In the genomic region with DNA sequence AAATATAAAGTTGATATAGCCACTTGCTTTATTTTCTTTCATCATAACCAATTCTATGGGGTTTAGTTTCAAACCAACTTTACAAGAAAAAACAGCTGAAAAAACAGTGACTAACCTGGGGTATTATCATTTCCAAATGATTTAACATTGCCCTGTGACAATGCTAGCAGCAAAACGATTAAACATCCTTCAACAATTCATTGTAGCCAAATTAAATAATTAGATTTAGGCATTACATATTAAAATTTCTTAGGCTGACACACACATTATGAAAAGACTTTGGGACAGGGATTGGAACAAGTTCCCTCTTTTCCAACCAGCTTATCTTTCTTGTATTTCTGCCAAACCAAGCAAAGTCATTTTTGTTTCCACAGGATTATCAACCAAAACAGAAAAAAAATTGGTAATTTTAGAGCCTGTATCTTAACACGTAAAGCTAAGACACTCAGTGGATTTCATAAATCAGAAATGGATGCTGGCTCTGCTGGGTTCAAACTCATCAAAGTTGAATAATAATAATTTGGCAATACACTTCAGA, we compare ENCODE assay signal across 22 cellular contexts.
DNase-seq lines count a peak whose midpoint lies in the region; ATAC-seq and TF ChIP-seq lines count a peak whose summit lies in the region.
"Had no signal": no experiment of that assay in that cellular context is flagged by ENCODE, and none has a peak within 500 bp of the region (broad histone marks: within the 10 kb centered on the region; RNA-seq: fewer than 3 reads in every experiment).

No MANE protein-coding gene starts in this region.

- TF ChIP-seq POLR2A in gastroesophageal sphincter (IDR thresholded peaks at IDR 0.05) = no peak

- no peaks in the 10 kb centered on the region for H3K79me2 ChIP-seq in mammary epithelial cell (ENCODE audit: insufficient read depth, low read length)

- no peak overlapping the region for H3K9ac ChIP-seq in mammary epithelial cell (ENCODE audit: insufficient read depth, low read length)
- H3K9ac ChIP-seq: KMS-11, neural progenitor cell had no signal

- peak; percentile 46 for ATAC-seq in gastroesophageal sphincter
- peak; percentile 70 for ATAC-seq in aorta (ENCODE audit: low FRiP score)
- no peak for ATAC-seq in GM18861 (IDR thresholded peaks at IDR 0.05; ENCODE audit: unreplicated experiment)
- no peak for ATAC-seq in stimulated activated naive CD8-positive, alpha-beta T cell treated with anti-CD3 and anti-CD28 coated beads, Interleukin-15, Interleukin-2, amounts not matched to agents 100 U/mL and 50 U/mL, for 24 hours
- ATAC-seq: CD8-positive, alpha-beta T cell; right lobe of liver had no signal

- H3K36me3 ChIP-seq in mammary epithelial cell (ENCODE audit: insufficient read depth, low read length) (peaks cover 2% of the 10 kb centered on the region), gastroesophageal sphincter (no peaks in the 10 kb centered on the region), aorta (ENCODE audit: control insufficient read depth in 1 of 2, insufficient read depth in 2 of 2, low read length in 1 of 2) (no peaks in the 10 kb centered on the region)
- H3K36me3 ChIP-seq: neural progenitor cell, right lobe of liver, thoracic aorta had no signal

- no peak for TF ChIP-seq CTCF in mammary epithelial cell (conservative IDR thresholded peaks at IDR 0.05 in 1 of 2, IDR thresholded peaks at IDR 0.05 in 1 of 2; ENCODE audit: extremely low read depth in 1 of 2, insufficient read depth in 1 of 2, low read depth in 1 of 2, low read length in 2 of 2)
- no peak for TF ChIP-seq CTCF in MCF 10A (IDR thresholded peaks at IDR 0.05; ENCODE audit: unreplicated experiment)
- no peak for TF ChIP-seq CTCF in gastroesophageal sphincter (IDR thresholded peaks at IDR 0.05)

- POLR2A ChIA-PET in MCF 10A (lab: Yijun Ruan, JAX) = interaction anchor here (0.6 kb wide), 1 partner anchor 729 kb away, joined by 3 read pairs; no protein-coding TSS in a partner anchor

- BruUV-seq in mammary epithelial cell (replicated peaks; lab: Mats Ljungman, UMichigan) (no TSS peak), MCF 10A (replicated peaks; lab: Mats Ljungman, UMichigan) (no TSS peak)

- H3K4me2 ChIP-seq in mammary epithelial cell (ENCODE audit: insufficient read depth, low read depth, low read length) = peak overlapping the region; percentile 62
- H3K4me2 ChIP-seq: KMS-11, neural progenitor cell had no signal

- H3K27me3 Mint-ChIP-seq in MCF 10A (ENCODE audit: insufficient read depth, unreplicated experiment) = peaks cover 68% of the 10 kb centered on the region
- H3K27me3 Mint-ChIP-seq: central memory CD8-positive, alpha-beta T cell; memory B cell had no signal

- no peaks in the 10 kb centered on the region for H3K9me3 ChIP-seq in mammary epithelial cell (replicated peaks; ENCODE audit: insufficient read depth, low read length)
- H3K9me3 ChIP-seq in gastroesophageal sphincter = no peaks in the 10 kb centered on the region
- no peaks in the 10 kb centered on the region for H3K9me3 ChIP-seq in aorta (ENCODE audit: control insufficient read depth, low read length)
- H3K9me3 ChIP-seq: right lobe of liver, thoracic aorta had no signal

- H3K36me3 Mint-ChIP-seq in MCF 10A (ENCODE audit: insufficient read depth, unreplicated experiment) = no peaks in the 10 kb centered on the region
- H3K36me3 Mint-ChIP-seq: CD8-positive, alpha-beta T cell; memory B cell; neural progenitor cell had no signal

- H3K27ac ChIP-seq in mammary epithelial cell (ENCODE audit: insufficient read depth, low read depth, low read length) (peak overlapping the region; percentile 45), gastroesophageal sphincter (no peak overlapping the region), aorta (ENCODE audit: low read depth in 1 of 2, low read length in 2 of 2) (no peak overlapping the region)
- H3K27ac ChIP-seq: 22Rv1, KMS-11, neural progenitor cell, right lobe of liver had no signal

- no peak overlapping the region for H3K4me3 Mint-ChIP-seq in MCF 10A (ENCODE audit: unreplicated experiment)
- H3K4me3 Mint-ChIP-seq: CD8-positive, alpha-beta T cell; central memory CD8-positive, alpha-beta T cell; memory B cell; neural progenitor cell had no signal

- H3K4me1 ChIP-seq in mammary epithelial cell (ENCODE audit: insufficient read depth, low read length) = peaks cover 35% of the 10 kb centered on the region
- no peaks in the 10 kb centered on the region for H3K4me1 ChIP-seq in gastroesophageal sphincter
- H3K4me1 ChIP-seq in aorta (ENCODE audit: control insufficient read depth in 1 of 2, insufficient read depth in 2 of 2, low read length in 2 of 2) = peaks cover 0 to 6% of the 10 kb centered on the region in 2 donors
- H3K4me1 ChIP-seq: right lobe of liver had no signal

- H3K4me1 Mint-ChIP-seq in MCF 10A (ENCODE audit: insufficient read depth, unreplicated experiment) = no peaks in the 10 kb centered on the region
- H3K4me1 Mint-ChIP-seq: central memory CD8-positive, alpha-beta T cell; memory B cell had no signal

- intact Hi-C loops in mammary epithelial cell (cut with micrococcal nuclease) = no loop called here
- intact Hi-C loops in MCF 10A (cut with micrococcal nuclease) = no loop called here
- intact Hi-C loops in aorta (cut with DNase I) = loop anchor here (5.0 kb wide), 2 partner anchors 36 to 69 kb away; no protein-coding TSS in a partner anchor

- TF ChIP-seq EP300 in gastroesophageal sphincter (IDR thresholded peaks at IDR 0.05) = no peak

- CTCF ChIA-PET in mammary epithelial cell (lab: Charles Lee; ENCODE audit: low non-redundant PET) = interaction anchor here (1.1 kb wide), 1 partner anchor 83 kb away, joined by 3 read pairs; no protein-coding TSS in a partner anchor
- CTCF ChIA-PET in MCF 10A (lab: Yijun Ruan, JAX) = interaction anchor here (0.6 kb wide), 1 partner anchor 1054 kb away, joined by 3 read pairs; no protein-coding TSS in a partner anchor

- no peak overlapping the region for H3K27ac Mint-ChIP-seq in MCF 10A (ENCODE audit: low read depth, unreplicated experiment)
- H3K27ac Mint-ChIP-seq: CD8-positive, alpha-beta T cell; memory B cell; neural progenitor cell had no signal

- H3K4me3 ChIP-seq in mammary epithelial cell (replicated peaks in 1 of 3; ENCODE audit: insufficient read depth in 1 of 3, low read depth in 2 of 3, low read length in 3 of 3) (no peak overlapping the region), gastroesophageal sphincter (no peak overlapping the region), aorta (ENCODE audit: low read length in 2 of 2) (no peak overlapping the region)
- H3K4me3 ChIP-seq: neural progenitor cell, right lobe of liver, thoracic aorta had no signal

- H4K20me1 ChIP-seq in mammary epithelial cell (ENCODE audit: insufficient read depth, low read length) = no peaks in the 10 kb centered on the region

- DNase-seq in mammary epithelial cell = no peak
- DNase-seq in MCF 10A (ENCODE audit: unreplicated experiment) = no peak
- peak; percentile 50 for DNase-seq in amniotic stem cell (lab: John Stamatoyannopoulos, UW)
- no peak for DNase-seq in aorta
- DNase-seq in NCI-H2107 (lab: John Stamatoyannopoulos, UW) = no peak
- no peak for DNase-seq in stimulated activated naive CD8-positive, alpha-beta T cell treated with anti-CD3 and anti-CD28 coated beads, Interleukin-15, Interleukin-2, amounts not matched to agents 100 U/mL and 50 U/mL, for 24 hours
- DNase-seq: activated CD4-positive, alpha-beta T cell treated with anti-CD3 and anti-CD28 coated beads for 48 hours; activated naive CD4-positive, alpha-beta T cell treated with Interleukin-2 at 50 U/mL for 16 hours; CD8-positive, alpha-beta T cell; NCI-H146; NCI-H510A; right lobe of liver; stimulated activated CD4-positive, alpha-beta T cell treated with anti-CD3 and anti-CD28 coated beads, Interleukin-4, amount 100 ng/mL, for 1 hour; stimulated activated CD8-positive, alpha-beta memory T cell treated with anti-CD3 and anti-CD28 coated beads, Interleukin-4, amount 100 ng/mL, for 48 hours had no signal

- H3K27me3 ChIP-seq in mammary epithelial cell (ENCODE audit: insufficient read depth, low read length) (no peaks in the 10 kb centered on the region), gastroesophageal sphincter (no peaks in the 10 kb centered on the region), aorta (ENCODE audit: control insufficient read depth in 1 of 2, insufficient read depth in 2 of 2, low read length in 1 of 2) (no peaks in the 10 kb centered on the region)
- H3K27me3 ChIP-seq: neural progenitor cell, right lobe of liver had no signal

- in situ Hi-C loops in mammary epithelial cell (cut with MboI; ENCODE audit: low sequenced_read_pairs in 2 of 2) = no loop called here

- 50% methylated on average over 2 of the region's 2 CpGs for WGBS in mammary epithelial cell (ENCODE audit: low coverage, missing lambda C conversion rate)
- 9 to 59% methylated on average over 2 of the region's 2 CpGs for WGBS in gastroesophageal sphincter (ENCODE audit: low coverage in 1 of 2), 2 donors
- WGBS in aorta, 2 donors = 2 to 3% methylated on average over 2 of the region's 2 CpGs

- no peaks in the 10 kb centered on the region for H3K9me3 Mint-ChIP-seq in MCF 10A (ENCODE audit: unreplicated experiment)
- H3K9me3 Mint-ChIP-seq: CD8-positive, alpha-beta T cell; memory B cell; neural progenitor cell had no signal

- peak overlapping the region; percentile 11 for H2AFZ ChIP-seq in mammary epithelial cell (ENCODE audit: low read depth, low read length)
- H2AFZ ChIP-seq: neural progenitor cell had no signal

- dilution Hi-C loops in mammary epithelial cell (cut with HindIII; ENCODE audit: low sequenced_read_pairs) = no loop called here

Comparison
In these comparisons a context has a peak if more than half of its experiments do, and no peak if none do; other contexts are left out.
1. ATAC-seq: peak in gastroesophageal sphincter (single experiment) and aorta (single experiment); none in GM18861 (single experiment) and stimulated activated naive CD8-positive, alpha-beta T cell treated with anti-CD3 and anti-CD28 coated beads, Interleukin-15, Interleukin-2, amounts not matched to agents 100 U/mL and 50 U/mL, for 24 hours (single experiment).
2. intact Hi-C loops: an anchor here in aorta (5.0 kb wide); none called in mammary epithelial cell and MCF 10A.